8 cellular contexts compared by ENCODE assay signal in the genomic region with DNA sequence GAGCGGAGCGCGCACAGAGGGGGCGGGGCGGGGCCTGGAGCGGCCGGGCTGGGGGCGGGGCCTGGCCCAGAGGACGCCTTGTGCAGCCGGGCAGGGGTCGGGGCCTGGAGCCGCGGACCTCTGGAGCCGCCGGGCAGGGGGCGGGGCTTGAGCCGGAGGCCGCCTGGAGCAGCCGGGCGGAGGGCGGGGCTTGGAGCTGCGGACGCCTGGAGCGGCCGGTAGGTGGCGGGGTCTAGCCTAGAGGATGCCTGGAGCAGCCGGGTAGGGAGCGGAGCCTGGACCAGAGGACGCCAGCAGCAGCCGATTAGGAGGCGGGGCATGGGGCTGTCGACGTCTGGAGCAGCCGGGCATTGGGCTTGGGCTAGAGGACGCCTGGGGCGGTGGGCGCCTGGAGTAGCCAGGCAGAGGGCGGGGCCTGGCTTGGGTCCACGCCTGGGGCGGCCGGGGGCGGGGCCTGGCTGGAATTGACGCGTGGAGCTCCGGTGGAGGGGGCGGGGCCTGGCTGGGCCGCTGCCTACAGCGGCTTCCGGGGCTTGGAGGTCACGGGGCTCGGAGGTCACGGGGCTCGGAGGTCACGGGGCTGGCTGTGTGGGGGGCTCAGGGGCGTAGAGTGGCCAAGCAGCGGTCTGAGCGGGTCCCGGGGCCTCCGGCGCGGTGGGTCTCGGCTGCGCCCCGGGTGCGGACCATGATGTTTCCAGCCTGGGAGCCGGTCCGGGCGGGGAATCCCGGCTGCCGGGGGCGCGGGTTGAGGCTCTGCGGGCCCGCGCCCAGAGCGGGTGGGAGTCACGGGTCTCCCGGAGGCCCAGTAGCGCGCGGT. TPM values are rescaled to one million over a fixed set of nuclear protein-coding genes. Genes with fewer than 3 reads are reported as not detected.
DNase-seq lines count a peak whose midpoint lies in the region; ATAC-seq and TF ChIP-seq lines count a peak whose summit lies in the region.

A gene (minus strand): TSS at position 13 of the 817 bp plus-strand sequence. CDS start 135 bp downstream, outside the sequence.

- H3K4me3 ChIP-seq in AG09309 (ENCODE audit: control insufficient read depth, low read depth, low read length) (peak within 1 kb of the TSS; percentile 96), cardiac fibroblast (replicated peaks in 1 of 2; ENCODE audit: low read depth in 2 of 2, low read length in 2 of 2) (peak within 1 kb of the TSS; percentile 99), spleen (peak within 1 kb of the TSS; percentile 82 to 99 (median 92))

- H3K27ac ChIP-seq in spleen: peak within 1 kb of the TSS; percentile 96 to 100 (median 99)

- TF ChIP-seq CTCF in AG09309 (IDR thresholded peaks at IDR 0.05; ENCODE audit: control insufficient read depth, insufficient read depth, low read depth, low read length, missing control alignments): peak; percentile 80
- TF ChIP-seq CTCF in WTC11 (IDR thresholded peaks at IDR 0.05): peak; percentile 58; the same call in 1 of the 2 replicates
- TF ChIP-seq CTCF in cardiac fibroblast (IDR thresholded peaks at IDR 0.05; ENCODE audit: low read depth, low read length): peak; percentile 78
- TF ChIP-seq CTCF in spleen (IDR thresholded peaks at IDR 0.05 in 8 of 11, conservative IDR thresholded peaks at IDR 0.05 in 3 of 11): peak; percentile 87 to 100 (median 98)

- in situ Hi-C loops in GM18951 (cut with MboI; ENCODE audit: low sequenced_read_pairs, unreplicated experiment): loop anchor here (25.0 kb wide), 1 partner anchor 297 kb away; no protein-coding TSS in a partner anchor

- intact Hi-C loops in spleen (cut with DNase I; ENCODE audit: low total_unique reads): no loop called here

- H3K36me3 ChIP-seq in spleen: peaks cover 0 to 13% (median 1%) of the 10 kb centered on the region in 6 donors

- no peaks in the 10 kb centered on the region for H3K9me3 ChIP-seq in spleen

- H3K27ac Mint-ChIP-seq in WTC11 (peak within 1 kb of the TSS; percentile 92), immature natural killer cell (peak within 1 kb of the TSS; percentile 87 to 95 (median 91))

- peaks cover 26 to 62% (median 51%) of the 10 kb centered on the region in 6 donors for H3K4me1 ChIP-seq in spleen

- CTCF ChIA-PET in WTC11 (lab: Charles Lee): interaction anchor here (0.6 to 2.1 kb wide), 31 partner anchors 9 to 459 kb away, joined by 3 to 25 read pairs (median 4); no protein-coding TSS in a partner anchor

- WGBS in spleen, 5 donors: 1 to 2% (median 1%) methylated on average over 25 to 81 of the region's 81 CpGs

- H3K27me3 ChIP-seq in spleen (replicated peaks in 1 of 7): no peaks in the 10 kb centered on the region

- H3K27me3 Mint-ChIP-seq in WTC11 (ENCODE audit: low read depth) (no peaks in the 10 kb centered on the region), immature natural killer cell (ENCODE audit: low read depth in 3 of 3) (peaks cover 0 to 12% (median 9%) of the 10 kb centered on the region in 3 donors)

- POLR2A ChIA-PET in WTC11 (lab: Charles Lee): interaction anchor here (0.6 to 2.9 kb wide), 9 partner anchors 10 to 801 kb away, joined by 3 to 16 read pairs (median 4); no protein-coding TSS in a partner anchor

- DNase-seq in AG09309 (ENCODE audit: low read depth) (peak; percentile 94), NCI-H226 (peak; percentile 99), WTC11 (ENCODE audit: low spot score) (peak; percentile 99), cardiac fibroblast (ENCODE audit: low read depth in 2 of 2) (peak; percentile 98 to 100), immature natural killer cell (peak; percentile 95 to 97 (median 96)), spleen (peak; percentile 100)

- peak; percentile 81 for ATAC-seq in HG03196 (IDR thresholded peaks at IDR 0.05; ENCODE audit: unreplicated experiment)
- peak; percentile 93 for ATAC-seq in WTC11

- H3K4me1 Mint-ChIP-seq in WTC11 (peaks cover 41% of the 10 kb centered on the region), immature natural killer cell (peaks cover 36 to 46% of the 10 kb centered on the region in 2 donors)

- H3K4me3 Mint-ChIP-seq in WTC11 (peak within 1 kb of the TSS; percentile 92), immature natural killer cell (peak within 1 kb of the TSS; percentile 89 to 94 (median 91))

- H3K9me3 Mint-ChIP-seq in WTC11: no peaks in the 10 kb centered on the region
- no peaks in the 10 kb centered on the region for H3K9me3 Mint-ChIP-seq in immature natural killer cell

- TF ChIP-seq POLR2A in GM18951 (IDR thresholded peaks at IDR 0.05; ENCODE audit: extremely low read depth, insufficient read depth, insufficient read length) (peak; percentile 78), spleen (IDR thresholded peaks at IDR 0.05) (peak in 1 of 3 donors; percentile 47)

- H3K36me3 Mint-ChIP-seq in WTC11 (peaks cover 12% of the 10 kb centered on the region), immature natural killer cell (peaks cover 0 to 5% (median under 1%) of the 10 kb centered on the region in 3 donors)

TF ChIP-seq in WTC11, 78 proteins besides CTCF, POLR2A, EP300 and RAD21:
- TF ChIP-seq, protein P1, sequence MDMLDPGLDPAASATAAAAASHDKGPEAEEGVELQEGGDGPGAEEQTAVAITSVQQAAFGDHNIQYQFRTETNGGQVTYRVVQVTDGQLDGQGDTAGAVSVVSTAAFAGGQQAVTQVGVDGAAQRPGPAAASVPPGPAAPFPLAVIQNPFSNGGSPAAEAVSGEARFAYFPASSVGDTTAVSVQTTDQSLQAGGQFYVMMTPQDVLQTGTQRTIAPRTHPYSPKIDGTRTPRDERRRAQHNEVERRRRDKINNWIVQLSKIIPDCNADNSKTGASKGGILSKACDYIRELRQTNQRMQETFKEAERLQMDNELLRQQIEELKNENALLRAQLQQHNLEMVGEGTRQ (CRISPR knock-in tag; IDR thresholded peaks at IDR 0.05): peak; percentile 88
- TF ChIP-seq, protein P2, sequence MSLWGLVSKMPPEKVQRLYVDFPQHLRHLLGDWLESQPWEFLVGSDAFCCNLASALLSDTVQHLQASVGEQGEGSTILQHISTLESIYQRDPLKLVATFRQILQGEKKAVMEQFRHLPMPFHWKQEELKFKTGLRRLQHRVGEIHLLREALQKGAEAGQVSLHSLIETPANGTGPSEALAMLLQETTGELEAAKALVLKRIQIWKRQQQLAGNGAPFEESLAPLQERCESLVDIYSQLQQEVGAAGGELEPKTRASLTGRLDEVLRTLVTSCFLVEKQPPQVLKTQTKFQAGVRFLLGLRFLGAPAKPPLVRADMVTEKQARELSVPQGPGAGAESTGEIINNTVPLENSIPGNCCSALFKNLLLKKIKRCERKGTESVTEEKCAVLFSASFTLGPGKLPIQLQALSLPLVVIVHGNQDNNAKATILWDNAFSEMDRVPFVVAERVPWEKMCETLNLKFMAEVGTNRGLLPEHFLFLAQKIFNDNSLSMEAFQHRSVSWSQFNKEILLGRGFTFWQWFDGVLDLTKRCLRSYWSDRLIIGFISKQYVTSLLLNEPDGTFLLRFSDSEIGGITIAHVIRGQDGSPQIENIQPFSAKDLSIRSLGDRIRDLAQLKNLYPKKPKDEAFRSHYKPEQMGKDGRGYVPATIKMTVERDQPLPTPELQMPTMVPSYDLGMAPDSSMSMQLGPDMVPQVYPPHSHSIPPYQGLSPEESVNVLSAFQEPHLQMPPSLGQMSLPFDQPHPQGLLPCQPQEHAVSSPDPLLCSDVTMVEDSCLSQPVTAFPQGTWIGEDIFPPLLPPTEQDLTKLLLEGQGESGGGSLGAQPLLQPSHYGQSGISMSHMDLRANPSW (CRISPR knock-in tag; conservative IDR thresholded peaks at IDR 0.05; ENCODE audit: low read depth): no peak
- TF ChIP-seq ZNF416 (CRISPR knock-in tag; IDR thresholded peaks at IDR 0.05) (0 out of 2 replicates have a peak, but pooled peaks have one; percentile 38), PRRX2 (CRISPR knock-in tag; IDR thresholded peaks at IDR 0.05) (no peak)
- TF ChIP-seq, protein P3, sequence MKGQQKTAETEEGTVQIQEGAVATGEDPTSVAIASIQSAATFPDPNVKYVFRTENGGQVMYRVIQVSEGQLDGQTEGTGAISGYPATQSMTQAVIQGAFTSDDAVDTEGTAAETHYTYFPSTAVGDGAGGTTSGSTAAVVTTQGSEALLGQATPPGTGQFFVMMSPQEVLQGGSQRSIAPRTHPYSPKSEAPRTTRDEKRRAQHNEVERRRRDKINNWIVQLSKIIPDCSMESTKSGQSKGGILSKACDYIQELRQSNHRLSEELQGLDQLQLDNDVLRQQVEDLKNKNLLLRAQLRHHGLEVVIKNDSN (CRISPR knock-in tag; IDR thresholded peaks at IDR 0.05): peak; percentile 84
- TF ChIP-seq, protein P4, sequence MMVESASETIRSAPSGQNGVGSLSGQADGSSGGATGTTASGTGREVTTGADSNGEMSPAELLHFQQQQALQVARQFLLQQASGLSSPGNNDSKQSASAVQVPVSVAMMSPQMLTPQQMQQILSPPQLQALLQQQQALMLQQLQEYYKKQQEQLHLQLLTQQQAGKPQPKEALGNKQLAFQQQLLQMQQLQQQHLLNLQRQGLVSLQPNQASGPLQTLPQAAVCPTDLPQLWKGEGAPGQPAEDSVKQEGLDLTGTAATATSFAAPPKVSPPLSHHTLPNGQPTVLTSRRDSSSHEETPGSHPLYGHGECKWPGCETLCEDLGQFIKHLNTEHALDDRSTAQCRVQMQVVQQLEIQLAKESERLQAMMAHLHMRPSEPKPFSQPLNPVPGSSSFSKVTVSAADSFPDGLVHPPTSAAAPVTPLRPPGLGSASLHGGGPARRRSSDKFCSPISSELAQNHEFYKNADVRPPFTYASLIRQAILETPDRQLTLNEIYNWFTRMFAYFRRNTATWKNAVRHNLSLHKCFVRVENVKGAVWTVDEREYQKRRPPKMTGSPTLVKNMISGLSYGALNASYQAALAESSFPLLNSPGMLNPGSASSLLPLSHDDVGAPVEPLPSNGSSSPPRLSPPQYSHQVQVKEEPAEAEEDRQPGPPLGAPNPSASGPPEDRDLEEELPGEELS (CRISPR knock-in tag; IDR thresholded peaks at IDR 0.05): peak; percentile 42; the same call in 1 of the 2 replicates

RNA-seq across cellular contexts. Expression of the gene that starts here (rescaled TPM):
- total RNA-seq in WTC11 (2021) (176 to 219 TPM (median 191 TPM) in 3 replicates), spleen (100 to 1,000 TPM; 165 to 253 (median 191) TPM)
- polyA plus RNA-seq in immature natural killer cell (10 to 100 TPM; 59.5 to 96.9 (median 83.2) TPM), spleen (100 to 1,000 TPM; 122 to 179 (median 144) TPM)

Comparison
In these comparisons a context has a peak if more than half of its experiments do, and no peak if none do; other contexts are left out.
1. Peak in every context shown above with its lines: DNase-seq, ATAC-seq, H3K4me3 ChIP-seq and H3K27ac ChIP-seq.